1 cellular context compared by ENCODE assay signal in genomic region chr15:73994912-73995622, GRCh38.
TF ChIP-seq lines count a peak whose summit lies in the region.

No MANE protein-coding gene starts in this region.

TF ChIP-seq in K562, 482 proteins besides CTCF, POLR2A, EP300 and RAD21 (continued from another document):
- TF ChIP-seq, protein P1, sequence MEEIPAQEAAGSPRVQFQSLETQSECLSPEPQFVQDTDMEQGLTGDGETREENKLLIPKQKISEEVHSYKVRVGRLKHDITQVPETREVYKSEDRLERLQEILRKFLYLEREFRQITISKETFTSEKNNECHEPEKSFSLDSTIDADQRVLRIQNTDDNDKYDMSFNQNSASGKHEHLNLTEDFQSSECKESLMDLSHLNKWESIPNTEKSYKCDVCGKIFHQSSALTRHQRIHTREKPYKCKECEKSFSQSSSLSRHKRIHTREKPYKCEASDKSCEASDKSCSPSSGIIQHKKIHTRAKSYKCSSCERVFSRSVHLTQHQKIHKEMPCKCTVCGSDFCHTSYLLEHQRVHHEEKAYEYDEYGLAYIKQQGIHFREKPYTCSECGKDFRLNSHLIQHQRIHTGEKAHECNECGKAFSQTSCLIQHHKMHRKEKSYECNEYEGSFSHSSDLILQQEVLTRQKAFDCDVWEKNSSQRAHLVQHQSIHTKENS (CRISPR knock-in tag; IDR thresholded peaks at IDR 0.05) = no peak
- no peak for TF ChIP-seq CCNT2 (IDR thresholded peaks at IDR 0.05; ENCODE audit: borderline replicate concordance, extremely low read depth, insufficient read length, low read depth, low read length)
- TF ChIP-seq EP400 (IDR thresholded peaks at IDR 0.05) = 0 out of 2 replicates have a peak, but pooled peaks have one; percentile 10
- no peak for TF ChIP-seq ILK (tag; IDR thresholded peaks at IDR 0.05; ENCODE audit: borderline replicate concordance, low read depth)
- TF ChIP-seq CEBPB (tag; IDR thresholded peaks at IDR 0.05) = 0 out of 2 replicates have a peak, but pooled peaks have one; percentile 8
- TF ChIP-seq ZC3H4 (CRISPR knock-in tag; IDR thresholded peaks at IDR 0.05; ENCODE audit: borderline replicate concordance) = 0 out of 2 replicates have a peak, but pooled peaks have one; percentile 27
- TF ChIP-seq ATF7 (IDR thresholded peaks at IDR 0.05) = no peak
- TF ChIP-seq SMAD3 (CRISPR knock-in tag; conservative IDR thresholded peaks at IDR 0.05) = no peak
- peak; percentile 68 for TF ChIP-seq RBBP5 (IDR thresholded peaks at IDR 0.05; ENCODE audit: borderline replicate concordance, insufficient read depth, low read length, poor library complexity, severe bottlenecking)
- TF ChIP-seq KLF1 (tag; IDR thresholded peaks at IDR 0.05) = 0 out of 2 replicates have a peak, but pooled peaks have one; percentile 16
- TF ChIP-seq ATF6 (CRISPR knock-in tag; IDR thresholded peaks at IDR 0.05) = no peak
- no peak for TF ChIP-seq PPARD (CRISPR knock-in tag; IDR thresholded peaks at IDR 0.05)
- peak; percentile 73 for TF ChIP-seq CHD1 (IDR thresholded peaks at IDR 0.05; ENCODE audit: low read length)
- TF ChIP-seq POLR3G (IDR thresholded peaks at IDR 0.05; ENCODE audit: extremely low read depth, insufficient read length, insufficient replicate concordance) = no peak
- TF ChIP-seq NR4A1 (CRISPR knock-in tag; IDR thresholded peaks at IDR 0.05) = no peak
- no peak for TF ChIP-seq NR4A1 (tag; IDR thresholded peaks at IDR 0.05)
- TF ChIP-seq, protein P2, sequence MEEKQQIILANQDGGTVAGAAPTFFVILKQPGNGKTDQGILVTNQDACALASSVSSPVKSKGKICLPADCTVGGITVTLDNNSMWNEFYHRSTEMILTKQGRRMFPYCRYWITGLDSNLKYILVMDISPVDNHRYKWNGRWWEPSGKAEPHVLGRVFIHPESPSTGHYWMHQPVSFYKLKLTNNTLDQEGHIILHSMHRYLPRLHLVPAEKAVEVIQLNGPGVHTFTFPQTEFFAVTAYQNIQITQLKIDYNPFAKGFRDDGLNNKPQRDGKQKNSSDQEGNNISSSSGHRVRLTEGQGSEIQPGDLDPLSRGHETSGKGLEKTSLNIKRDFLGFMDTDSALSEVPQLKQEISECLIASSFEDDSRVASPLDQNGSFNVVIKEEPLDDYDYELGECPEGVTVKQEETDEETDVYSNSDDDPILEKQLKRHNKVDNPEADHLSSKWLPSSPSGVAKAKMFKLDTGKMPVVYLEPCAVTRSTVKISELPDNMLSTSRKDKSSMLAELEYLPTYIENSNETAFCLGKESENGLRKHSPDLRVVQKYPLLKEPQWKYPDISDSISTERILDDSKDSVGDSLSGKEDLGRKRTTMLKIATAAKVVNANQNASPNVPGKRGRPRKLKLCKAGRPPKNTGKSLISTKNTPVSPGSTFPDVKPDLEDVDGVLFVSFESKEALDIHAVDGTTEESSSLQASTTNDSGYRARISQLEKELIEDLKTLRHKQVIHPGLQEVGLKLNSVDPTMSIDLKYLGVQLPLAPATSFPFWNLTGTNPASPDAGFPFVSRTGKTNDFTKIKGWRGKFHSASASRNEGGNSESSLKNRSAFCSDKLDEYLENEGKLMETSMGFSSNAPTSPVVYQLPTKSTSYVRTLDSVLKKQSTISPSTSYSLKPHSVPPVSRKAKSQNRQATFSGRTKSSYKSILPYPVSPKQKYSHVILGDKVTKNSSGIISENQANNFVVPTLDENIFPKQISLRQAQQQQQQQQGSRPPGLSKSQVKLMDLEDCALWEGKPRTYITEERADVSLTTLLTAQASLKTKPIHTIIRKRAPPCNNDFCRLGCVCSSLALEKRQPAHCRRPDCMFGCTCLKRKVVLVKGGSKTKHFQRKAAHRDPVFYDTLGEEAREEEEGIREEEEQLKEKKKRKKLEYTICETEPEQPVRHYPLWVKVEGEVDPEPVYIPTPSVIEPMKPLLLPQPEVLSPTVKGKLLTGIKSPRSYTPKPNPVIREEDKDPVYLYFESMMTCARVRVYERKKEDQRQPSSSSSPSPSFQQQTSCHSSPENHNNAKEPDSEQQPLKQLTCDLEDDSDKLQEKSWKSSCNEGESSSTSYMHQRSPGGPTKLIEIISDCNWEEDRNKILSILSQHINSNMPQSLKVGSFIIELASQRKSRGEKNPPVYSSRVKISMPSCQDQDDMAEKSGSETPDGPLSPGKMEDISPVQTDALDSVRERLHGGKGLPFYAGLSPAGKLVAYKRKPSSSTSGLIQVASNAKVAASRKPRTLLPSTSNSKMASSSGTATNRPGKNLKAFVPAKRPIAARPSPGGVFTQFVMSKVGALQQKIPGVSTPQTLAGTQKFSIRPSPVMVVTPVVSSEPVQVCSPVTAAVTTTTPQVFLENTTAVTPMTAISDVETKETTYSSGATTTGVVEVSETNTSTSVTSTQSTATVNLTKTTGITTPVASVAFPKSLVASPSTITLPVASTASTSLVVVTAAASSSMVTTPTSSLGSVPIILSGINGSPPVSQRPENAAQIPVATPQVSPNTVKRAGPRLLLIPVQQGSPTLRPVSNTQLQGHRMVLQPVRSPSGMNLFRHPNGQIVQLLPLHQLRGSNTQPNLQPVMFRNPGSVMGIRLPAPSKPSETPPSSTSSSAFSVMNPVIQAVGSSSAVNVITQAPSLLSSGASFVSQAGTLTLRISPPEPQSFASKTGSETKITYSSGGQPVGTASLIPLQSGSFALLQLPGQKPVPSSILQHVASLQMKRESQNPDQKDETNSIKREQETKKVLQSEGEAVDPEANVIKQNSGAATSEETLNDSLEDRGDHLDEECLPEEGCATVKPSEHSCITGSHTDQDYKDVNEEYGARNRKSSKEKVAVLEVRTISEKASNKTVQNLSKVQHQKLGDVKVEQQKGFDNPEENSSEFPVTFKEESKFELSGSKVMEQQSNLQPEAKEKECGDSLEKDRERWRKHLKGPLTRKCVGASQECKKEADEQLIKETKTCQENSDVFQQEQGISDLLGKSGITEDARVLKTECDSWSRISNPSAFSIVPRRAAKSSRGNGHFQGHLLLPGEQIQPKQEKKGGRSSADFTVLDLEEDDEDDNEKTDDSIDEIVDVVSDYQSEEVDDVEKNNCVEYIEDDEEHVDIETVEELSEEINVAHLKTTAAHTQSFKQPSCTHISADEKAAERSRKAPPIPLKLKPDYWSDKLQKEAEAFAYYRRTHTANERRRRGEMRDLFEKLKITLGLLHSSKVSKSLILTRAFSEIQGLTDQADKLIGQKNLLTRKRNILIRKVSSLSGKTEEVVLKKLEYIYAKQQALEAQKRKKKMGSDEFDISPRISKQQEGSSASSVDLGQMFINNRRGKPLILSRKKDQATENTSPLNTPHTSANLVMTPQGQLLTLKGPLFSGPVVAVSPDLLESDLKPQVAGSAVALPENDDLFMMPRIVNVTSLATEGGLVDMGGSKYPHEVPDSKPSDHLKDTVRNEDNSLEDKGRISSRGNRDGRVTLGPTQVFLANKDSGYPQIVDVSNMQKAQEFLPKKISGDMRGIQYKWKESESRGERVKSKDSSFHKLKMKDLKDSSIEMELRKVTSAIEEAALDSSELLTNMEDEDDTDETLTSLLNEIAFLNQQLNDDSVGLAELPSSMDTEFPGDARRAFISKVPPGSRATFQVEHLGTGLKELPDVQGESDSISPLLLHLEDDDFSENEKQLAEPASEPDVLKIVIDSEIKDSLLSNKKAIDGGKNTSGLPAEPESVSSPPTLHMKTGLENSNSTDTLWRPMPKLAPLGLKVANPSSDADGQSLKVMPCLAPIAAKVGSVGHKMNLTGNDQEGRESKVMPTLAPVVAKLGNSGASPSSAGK (IDR thresholded peaks at IDR 0.05) = no peak
- 0 out of 2 replicates have a peak, but pooled peaks have one; percentile 4 for TF ChIP-seq JUND (IDR thresholded peaks at IDR 0.05; ENCODE audit: borderline replicate concordance, low read depth, low read length)
- no peak for TF ChIP-seq JUND (tag; IDR thresholded peaks at IDR 0.05; ENCODE audit: borderline replicate concordance, low read depth, low read length)
- no peak for TF ChIP-seq SNAPC5 (CRISPR knock-in tag; IDR thresholded peaks at IDR 0.05)
- TF ChIP-seq, protein P3, sequence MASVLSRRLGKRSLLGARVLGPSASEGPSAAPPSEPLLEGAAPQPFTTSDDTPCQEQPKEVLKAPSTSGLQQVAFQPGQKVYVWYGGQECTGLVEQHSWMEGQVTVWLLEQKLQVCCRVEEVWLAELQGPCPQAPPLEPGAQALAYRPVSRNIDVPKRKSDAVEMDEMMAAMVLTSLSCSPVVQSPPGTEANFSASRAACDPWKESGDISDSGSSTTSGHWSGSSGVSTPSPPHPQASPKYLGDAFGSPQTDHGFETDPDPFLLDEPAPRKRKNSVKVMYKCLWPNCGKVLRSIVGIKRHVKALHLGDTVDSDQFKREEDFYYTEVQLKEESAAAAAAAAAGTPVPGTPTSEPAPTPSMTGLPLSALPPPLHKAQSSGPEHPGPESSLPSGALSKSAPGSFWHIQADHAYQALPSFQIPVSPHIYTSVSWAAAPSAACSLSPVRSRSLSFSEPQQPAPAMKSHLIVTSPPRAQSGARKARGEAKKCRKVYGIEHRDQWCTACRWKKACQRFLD (CRISPR knock-in tag; IDR thresholded peaks at IDR 0.05) = no peak
- TF ChIP-seq, protein P4, sequence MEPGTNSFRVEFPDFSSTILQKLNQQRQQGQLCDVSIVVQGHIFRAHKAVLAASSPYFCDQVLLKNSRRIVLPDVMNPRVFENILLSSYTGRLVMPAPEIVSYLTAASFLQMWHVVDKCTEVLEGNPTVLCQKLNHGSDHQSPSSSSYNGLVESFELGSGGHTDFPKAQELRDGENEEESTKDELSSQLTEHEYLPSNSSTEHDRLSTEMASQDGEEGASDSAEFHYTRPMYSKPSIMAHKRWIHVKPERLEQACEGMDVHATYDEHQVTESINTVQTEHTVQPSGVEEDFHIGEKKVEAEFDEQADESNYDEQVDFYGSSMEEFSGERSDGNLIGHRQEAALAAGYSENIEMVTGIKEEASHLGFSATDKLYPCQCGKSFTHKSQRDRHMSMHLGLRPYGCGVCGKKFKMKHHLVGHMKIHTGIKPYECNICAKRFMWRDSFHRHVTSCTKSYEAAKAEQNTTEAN (CRISPR knock-in tag; IDR thresholded peaks at IDR 0.05) = no peak
- TF ChIP-seq ZNF280B (CRISPR knock-in tag; IDR thresholded peaks at IDR 0.05) = no peak
- no peak for TF ChIP-seq KDM5B (IDR thresholded peaks at IDR 0.05; ENCODE audit: insufficient replicate concordance, low read depth, low read length)
- TF ChIP-seq ZNF431 (CRISPR knock-in tag; IDR thresholded peaks at IDR 0.05) = no peak
- no peak for TF ChIP-seq TSC22D4 (tag; IDR thresholded peaks at IDR 0.05)
- no peak for TF ChIP-seq ZNF589 (CRISPR knock-in tag; IDR thresholded peaks at IDR 0.05; ENCODE audit: low read depth)
- no peak for TF ChIP-seq FOXK2 (conservative IDR thresholded peaks at IDR 0.05 in 1 of 2, IDR thresholded peaks at IDR 0.05 in 1 of 2; ENCODE audit: low read depth in 2 of 2)
- TF ChIP-seq SOX6 (IDR thresholded peaks at IDR 0.05) = no peak
- no peak for TF ChIP-seq LCOR (CRISPR knock-in tag; IDR thresholded peaks at IDR 0.05)
- TF ChIP-seq CREB5 (CRISPR knock-in tag; IDR thresholded peaks at IDR 0.05) = no peak
- TF ChIP-seq HSF4 (CRISPR knock-in tag; IDR thresholded peaks at IDR 0.05; ENCODE audit: borderline replicate concordance) = 0 out of 2 replicates have a peak, but pooled peaks have one; percentile 18
- TF ChIP-seq, protein P5, sequence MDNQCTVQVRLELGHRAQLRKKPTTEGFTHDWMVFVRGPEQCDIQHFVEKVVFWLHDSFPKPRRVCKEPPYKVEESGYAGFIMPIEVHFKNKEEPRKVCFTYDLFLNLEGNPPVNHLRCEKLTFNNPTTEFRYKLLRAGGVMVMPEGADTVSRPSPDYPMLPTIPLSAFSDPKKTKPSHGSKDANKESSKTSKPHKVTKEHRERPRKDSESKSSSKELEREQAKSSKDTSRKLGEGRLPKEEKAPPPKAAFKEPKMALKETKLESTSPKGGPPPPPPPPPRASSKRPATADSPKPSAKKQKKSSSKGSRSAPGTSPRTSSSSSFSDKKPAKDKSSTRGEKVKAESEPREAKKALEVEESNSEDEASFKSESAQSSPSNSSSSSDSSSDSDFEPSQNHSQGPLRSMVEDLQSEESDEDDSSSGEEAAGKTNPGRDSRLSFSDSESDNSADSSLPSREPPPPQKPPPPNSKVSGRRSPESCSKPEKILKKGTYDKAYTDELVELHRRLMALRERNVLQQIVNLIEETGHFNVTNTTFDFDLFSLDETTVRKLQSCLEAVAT (IDR thresholded peaks at IDR 0.05) = peak in 1 of 2 experiments; percentile 70; a peak in 2 of 4 replicates
- no peak for TF ChIP-seq SMARCB1 (IDR thresholded peaks at IDR 0.05; ENCODE audit: insufficient read length, low read depth)
- peak in 1 of 2 experiments; percentile 34; a peak in 1 of 4 replicates for TF ChIP-seq HDAC1 (IDR thresholded peaks at IDR 0.05)
- no peak for TF ChIP-seq ZNF133 (CRISPR knock-in tag; IDR thresholded peaks at IDR 0.05)
- TF ChIP-seq ESRRA (IDR thresholded peaks at IDR 0.05; ENCODE audit: borderline replicate concordance, low read depth) = peak; percentile 11; the same call in 1 of the 2 replicates
